ENCODE assay signal across 9 cellular contexts in the genomic region with DNA sequence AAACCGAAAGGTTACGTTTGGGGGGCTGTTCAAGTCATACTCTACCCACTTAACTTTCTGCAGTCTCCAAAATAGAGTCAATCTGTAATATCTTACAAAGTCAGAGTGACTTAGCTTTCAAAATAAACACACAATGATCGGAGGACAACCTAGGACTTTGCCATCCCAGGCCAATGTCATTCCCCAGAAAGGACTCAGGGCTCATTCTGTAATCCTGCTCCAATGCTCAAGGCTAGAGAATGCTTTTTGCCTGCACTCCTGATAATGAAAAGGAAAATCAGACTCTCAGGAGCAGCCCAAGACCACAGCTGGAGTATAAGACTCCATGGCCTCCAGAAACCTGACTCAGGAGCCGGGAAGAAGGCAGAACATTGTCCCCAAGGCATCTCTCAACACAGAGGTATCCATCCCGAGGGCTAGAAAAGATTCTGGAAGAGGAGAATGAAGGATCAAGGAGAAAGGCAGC. TPM values are rescaled to one million over a fixed set of nuclear protein-coding genes. Genes with fewer than 3 reads are reported as not detected.
DNase-seq lines count a peak whose midpoint lies in the region; ATAC-seq and TF ChIP-seq lines count a peak whose summit lies in the region.
"Had no signal": no experiment of that assay in that cellular context is flagged by ENCODE, and none has a peak within 500 bp of the region (broad histone marks: within the 10 kb centered on the region; RNA-seq: fewer than 3 reads in every experiment).

No MANE protein-coding gene starts in this region.

- H3K36me3 Mint-ChIP-seq in activated CD4-positive, alpha-beta T cell treated with anti-CD3 and anti-CD28 coated beads, Interleukin-2, amount 10 ng/mL, durations not matched to agents 24 days and 14 days (ENCODE audit: low read depth) = peaks cover 5% of the 10 kb centered on the region
- H3K36me3 Mint-ChIP-seq in memory B cell = no peaks in the 10 kb centered on the region

- no peak for DNase-seq in activated CD4-positive, alpha-beta T cell treated with anti-CD3 and anti-CD28 coated beads, Interleukin-2, amount 10 ng/mL, durations not matched to agents 24 days and 14 days
- DNase-seq in activated CD4-positive, alpha-beta T cell treated with anti-CD3 and anti-CD28 coated beads for 4 hours = no peak
- DNase-seq in adrenal gland (no peak), memory B cell (ENCODE audit: low spot score in 2 of 2) (no peak), thoracic aorta (ENCODE audit: low spot score) (no peak), GF-D8 (lab: John Stamatoyannopoulos, UW) (no peak)
- DNase-seq in activated CD4-positive, CD25-positive, alpha-beta regulatory T cell (lab: John Stamatoyannopoulos, UW) = no peak
- DNase-seq: NCI-H1436 treated with DMSO at 0.1 percent for 48 hours had no signal

- ATAC-seq in memory B cell (ENCODE audit: low read depth) = no peak
- ATAC-seq in thoracic aorta (ENCODE audit: insufficient number of reproducible peaks, low FRiP score, low read depth) = no peak
- ATAC-seq in HG02885 (IDR thresholded peaks at IDR 0.05; ENCODE audit: poor library complexity, unreplicated experiment) = no peak

- H3K4me1 Mint-ChIP-seq in activated CD4-positive, alpha-beta T cell treated with anti-CD3 and anti-CD28 coated beads, Interleukin-2, amount 10 ng/mL, durations not matched to agents 24 days and 14 days = peaks cover 65% of the 10 kb centered on the region
- peaks cover 53% of the 10 kb centered on the region for H3K4me1 Mint-ChIP-seq in memory B cell

- intact Hi-C loops in activated CD4-positive, alpha-beta T cell treated with anti-CD3 and anti-CD28 coated beads, Interleukin-2, amount 10 ng/mL, durations not matched to agents 24 days and 14 days (cut with micrococcal nuclease) = no loop called here
- intact Hi-C loops in adrenal gland (cut with DNase I) = no loop called here

- H3K9me3 ChIP-seq in adrenal gland (replicated peaks in 1 of 3) (no peaks in the 10 kb centered on the region), thoracic aorta (no peaks in the 10 kb centered on the region)

- H3K27ac ChIP-seq in adrenal gland (peak overlapping the region; percentile 44 to 93 (median 55)), thoracic aorta (peak overlapping the region; percentile 90 to 96)

- H3K27me3 Mint-ChIP-seq in activated CD4-positive, alpha-beta T cell treated with anti-CD3 and anti-CD28 coated beads, Interleukin-2, amount 10 ng/mL, durations not matched to agents 24 days and 14 days = no peaks in the 10 kb centered on the region
- no peaks in the 10 kb centered on the region for H3K27me3 Mint-ChIP-seq in memory B cell

- no peaks in the 10 kb centered on the region for H3K36me3 ChIP-seq in adrenal gland (replicated peaks in 1 of 2)
- H3K36me3 ChIP-seq in thoracic aorta = no peaks in the 10 kb centered on the region

- WGBS in adrenal gland, 4 donors = 39 to 48% (median 43%) methylated on average over 5 of the region's 5 CpGs

- no peaks in the 10 kb centered on the region for H3K9me3 Mint-ChIP-seq in activated CD4-positive, alpha-beta T cell treated with anti-CD3 and anti-CD28 coated beads, Interleukin-2, amount 10 ng/mL, durations not matched to agents 24 days and 14 days
- no peaks in the 10 kb centered on the region for H3K9me3 Mint-ChIP-seq in memory B cell

- no peak for TF ChIP-seq POLR2A in adrenal gland (IDR thresholded peaks at IDR 0.05)

- H3K4me1 ChIP-seq in adrenal gland (replicated peaks in 1 of 2) (peaks cover 51 to 82% of the 10 kb centered on the region in 2 donors), thoracic aorta (ENCODE audit: control insufficient read depth in 1 of 2, low read depth in 2 of 2) (peaks cover 62 to 80% of the 10 kb centered on the region in 2 donors)

- no peaks in the 10 kb centered on the region for H3K27me3 ChIP-seq in adrenal gland
- no peaks in the 10 kb centered on the region for H3K27me3 ChIP-seq in thoracic aorta (replicated peaks; ENCODE audit: insufficient read depth)

- H3K4me3 Mint-ChIP-seq in activated CD4-positive, alpha-beta T cell treated with anti-CD3 and anti-CD28 coated beads, Interleukin-2, amount 10 ng/mL, durations not matched to agents 24 days and 14 days = peak overlapping the region; percentile 0
- no peak overlapping the region for H3K4me3 Mint-ChIP-seq in memory B cell

- TF ChIP-seq CTCF in adrenal gland (IDR thresholded peaks at IDR 0.05) = no peak
- no peak for TF ChIP-seq CTCF in thoracic aorta (IDR thresholded peaks at IDR 0.05)

- no peak overlapping the region for H3K4me3 ChIP-seq in adrenal gland
- no peak overlapping the region for H3K4me3 ChIP-seq in thoracic aorta

- H3K27ac Mint-ChIP-seq in activated CD4-positive, alpha-beta T cell treated with anti-CD3 and anti-CD28 coated beads, Interleukin-2, amount 10 ng/mL, durations not matched to agents 24 days and 14 days = peak overlapping the region; percentile 82
- peak overlapping the region; percentile 62 for H3K27ac Mint-ChIP-seq in memory B cell

RNA-seq across cellular contexts. Expression of gene ASCC1, which starts 28.5 kb away (rescaled TPM):
- 33.6 and 34.1 TPM in 2 replicates for total RNA-seq in activated CD4-positive, alpha-beta T cell treated with anti-CD3 and anti-CD28 coated beads, Interleukin-2, amount 10 ng/mL, durations not matched to agents 24 days and 14 days
- 10 to 100 TPM; 26.6 to 57.4 (median 36.7) TPM for total RNA-seq in adrenal gland
- polyA plus RNA-seq in adrenal gland = 100 to 1,000 TPM in 1 of 3 donors, 10 to 100 TPM in 1, 1 to 10 TPM in 1; 9.7 to 101 (median 10.1) TPM
- 10 to 100 TPM; 15.2 to 30.3 TPM for total RNA-seq in thoracic aorta

RNA-seq across cellular contexts. Expression of gene ANAPC16, which starts 28.8 kb away (rescaled TPM):
- total RNA-seq in activated CD4-positive, alpha-beta T cell treated with anti-CD3 and anti-CD28 coated beads, Interleukin-2, amount 10 ng/mL, durations not matched to agents 24 days and 14 days = 73.2 and 74.3 TPM in 2 replicates
- 100 to 1,000 TPM in 7 of 8 donors, 10 to 100 TPM in 1; 69.1 to 170 (median 139) TPM for total RNA-seq in adrenal gland
- 100 to 1,000 TPM; 102 to 186 (median 128) TPM for polyA plus RNA-seq in adrenal gland
- total RNA-seq in thoracic aorta = 10 to 100 TPM; 44.0 to 46.7 TPM

RNA-seq across cellular contexts. Expression of gene DDIT4, which starts 29.1 kb away (rescaled TPM):
- total RNA-seq in activated CD4-positive, alpha-beta T cell treated with anti-CD3 and anti-CD28 coated beads, Interleukin-2, amount 10 ng/mL, durations not matched to agents 24 days and 14 days = 260 and 271 TPM in 2 replicates
- total RNA-seq in adrenal gland (100 to 1,000 TPM; 211 to 711 (median 386) TPM), thoracic aorta (100 to 1,000 TPM; 163 to 374 TPM)
- 100 to 1,000 TPM; 109 to 149 (median 123) TPM for polyA plus RNA-seq in adrenal gland
